8 cellular contexts compared by ENCODE assay signal in genomic region chr1:43531453-43531905, GRCh38. TPM values are rescaled to one million over a fixed set of nuclear protein-coding genes. Genes with fewer than 3 reads are reported as not detected.
DNase-seq lines count a peak whose midpoint lies in the region; ATAC-seq, FAIRE-seq and TF ChIP-seq lines count a peak whose summit lies in the region.

No MANE protein-coding gene starts in this region.

- POLR2A ChIA-PET in CD8-positive, alpha-beta memory T cell (lab: Charles Lee) = no interaction called here

- CTCF ChIA-PET in CD8-positive, alpha-beta memory T cell (lab: Charles Lee) = no interaction called here

- peak overlapping the region in 4 of 8 donors; percentile 12 to 59 (median 38) for H3K27ac Mint-ChIP-seq in CD8-positive, alpha-beta memory T cell
- peak overlapping the region; percentile 97 for H3K27ac Mint-ChIP-seq in astrocyte (ENCODE audit: unreplicated experiment)
- peak overlapping the region; percentile 53 for H3K27ac Mint-ChIP-seq in stimulated activated memory B cell treated with anti-CD40 and anti-IgM and Interleukin-4, amounts not matched to agents 10 μg/mL and 1 μg/mL and 100 μg/mL, for 72 hours

- DNase-seq in CD8-positive, alpha-beta memory T cell = peak in 2 of 5 donors; percentile 1 to 49
- DNase-seq in HuH-7.5 (ENCODE audit: low spot score) (peak; percentile 61), astrocyte (ENCODE audit: low read depth) (no peak), iPS-NIHi7 (ENCODE audit: extremely low spot score) (peak; percentile 65), NCI-H1048 (lab: John Stamatoyannopoulos, UW) (no peak)
- no peak for DNase-seq in stimulated activated naive CD4-positive, alpha-beta T cell (lab: John Stamatoyannopoulos, UW)

- no peaks in the 10 kb centered on the region for H3K9me3 ChIP-seq in CD8-positive, alpha-beta memory T cell (ENCODE audit: low read length)
- no peaks in the 10 kb centered on the region for H3K9me3 ChIP-seq in astrocyte (ENCODE audit: insufficient read depth, low read depth, low read length)

- H2AFZ ChIP-seq in astrocyte (ENCODE audit: low read depth, low read length) = peak overlapping the region; percentile 90

- H3K36me3 ChIP-seq in CD8-positive, alpha-beta memory T cell (ENCODE audit: insufficient read depth, low read length) = no peaks in the 10 kb centered on the region
- no peaks in the 10 kb centered on the region for H3K36me3 ChIP-seq in astrocyte (ENCODE audit: insufficient read depth, low read length)

- peak overlapping the region; percentile 50 for H3K4me3 ChIP-seq in CD8-positive, alpha-beta memory T cell (ENCODE audit: low read length)
- peak overlapping the region; percentile 67 for H3K4me3 ChIP-seq in astrocyte (ENCODE audit: insufficient read depth, low read depth, low read length)

- peaks cover 24% of the 10 kb centered on the region for H3K27me3 ChIP-seq in CD8-positive, alpha-beta memory T cell (ENCODE audit: insufficient read depth, low read length, poor library complexity, severe bottlenecking)
- no peaks in the 10 kb centered on the region for H3K27me3 ChIP-seq in astrocyte (ENCODE audit: insufficient read depth, low read length)

- H4K20me1 ChIP-seq in astrocyte (ENCODE audit: insufficient read depth, low read length) = peaks cover 49% of the 10 kb centered on the region

- H3K36me3 Mint-ChIP-seq in CD8-positive, alpha-beta memory T cell = no peaks in the 10 kb centered on the region
- H3K36me3 Mint-ChIP-seq in astrocyte (ENCODE audit: low read depth, unreplicated experiment) = peaks cover 8% of the 10 kb centered on the region
- no peaks in the 10 kb centered on the region for H3K36me3 Mint-ChIP-seq in stimulated activated memory B cell treated with anti-CD40 and anti-IgM and Interleukin-4, amounts not matched to agents 10 μg/mL and 1 μg/mL and 100 μg/mL, for 72 hours

- H3K4me3 Mint-ChIP-seq in CD8-positive, alpha-beta memory T cell = peak overlapping the region; percentile 84 to 95 (median 87)
- peak overlapping the region; percentile 100 for H3K4me3 Mint-ChIP-seq in astrocyte (ENCODE audit: unreplicated experiment)
- H3K4me3 Mint-ChIP-seq in stimulated activated memory B cell treated with anti-CD40 and anti-IgM and Interleukin-4, amounts not matched to agents 10 μg/mL and 1 μg/mL and 100 μg/mL, for 72 hours = peak overlapping the region; percentile 83

- ATAC-seq in stimulated activated memory B cell treated with anti-CD40 and anti-IgM and Interleukin-4, amounts not matched to agents 10 μg/mL and 1 μg/mL and 100 μg/mL, for 72 hours = no peak
- ATAC-seq in GM19397 (IDR thresholded peaks at IDR 0.05; ENCODE audit: unreplicated experiment) = no peak

- H3K4me1 Mint-ChIP-seq in CD8-positive, alpha-beta memory T cell = peaks cover 20 to 28% (median 24%) of the 10 kb centered on the region in 3 donors
- H3K4me1 Mint-ChIP-seq in astrocyte (ENCODE audit: low read depth, unreplicated experiment) = peaks cover 27% of the 10 kb centered on the region
- peaks cover 15% of the 10 kb centered on the region for H3K4me1 Mint-ChIP-seq in stimulated activated memory B cell treated with anti-CD40 and anti-IgM and Interleukin-4, amounts not matched to agents 10 μg/mL and 1 μg/mL and 100 μg/mL, for 72 hours

- H3K27ac ChIP-seq in CD8-positive, alpha-beta memory T cell (ENCODE audit: low read depth, low read length) = no peak overlapping the region
- no peak overlapping the region for H3K27ac ChIP-seq in astrocyte (ENCODE audit: low read depth, low read length)

- no peak for TF ChIP-seq CTCF in astrocyte (IDR thresholded peaks at IDR 0.05; ENCODE audit: insufficient read depth, low read depth, low read length)

- peak overlapping the region; percentile 96 for H3K4me2 ChIP-seq in astrocyte (ENCODE audit: low read length)

- H3K9me3 Mint-ChIP-seq in CD8-positive, alpha-beta memory T cell = no peaks in the 10 kb centered on the region
- no peaks in the 10 kb centered on the region for H3K9me3 Mint-ChIP-seq in astrocyte (ENCODE audit: unreplicated experiment)
- no peaks in the 10 kb centered on the region for H3K9me3 Mint-ChIP-seq in stimulated activated memory B cell treated with anti-CD40 and anti-IgM and Interleukin-4, amounts not matched to agents 10 μg/mL and 1 μg/mL and 100 μg/mL, for 72 hours

- H3K27me3 Mint-ChIP-seq in CD8-positive, alpha-beta memory T cell = peaks cover 31 to 57% of the 10 kb centered on the region in 2 donors
- no peaks in the 10 kb centered on the region for H3K27me3 Mint-ChIP-seq in astrocyte (ENCODE audit: low read depth, unreplicated experiment)
- H3K27me3 Mint-ChIP-seq in stimulated activated memory B cell treated with anti-CD40 and anti-IgM and Interleukin-4, amounts not matched to agents 10 μg/mL and 1 μg/mL and 100 μg/mL, for 72 hours = peaks cover 58% of the 10 kb centered on the region

- FAIRE-seq in astrocyte (lab: Jason Lieb, UNC) = no peak

- H3K9ac ChIP-seq in astrocyte (ENCODE audit: low read length) = peak overlapping the region; percentile 81

- peaks cover 54% of the 10 kb centered on the region for H3K79me2 ChIP-seq in astrocyte (ENCODE audit: insufficient read depth, low read length)

- H3K4me1 ChIP-seq in CD8-positive, alpha-beta memory T cell (ENCODE audit: insufficient read depth, low read length) = peaks cover 16% of the 10 kb centered on the region
- H3K4me1 ChIP-seq in astrocyte (ENCODE audit: insufficient read depth, low read length) = peaks cover 31% of the 10 kb centered on the region

RNA-seq across cellular contexts. Expression of gene PTPRF, which starts 0.8 kb away (rescaled TPM):
- under 1 TPM; 0.39 to 0.47 TPM for total RNA-seq in CD8-positive, alpha-beta memory T cell
- not detected for polyA plus RNA-seq in CD8-positive, alpha-beta memory T cell
- total RNA-seq in astrocyte = 231 and 275 TPM in 2 replicates

Comparison
In these comparisons a context has a peak if more than half of its experiments do, and no peak if none do; other contexts are left out.
1. DNase-seq: peak in HuH-7.5 (single experiment) and iPS-NIHi7 (single experiment); none in astrocyte (single experiment), stimulated activated naive CD4-positive, alpha-beta T cell (0 of 6) and NCI-H1048 (single experiment).
2. RNA of gene PTPRF, which starts 0.8 kb away (total RNA-seq): 231 to 275 TPM in astrocyte; 0.39 to 0.47 TPM in CD8-positive, alpha-beta memory T cell; every median in the first group is over 100 times any median in the second.
3. Peak in every context shown above with its lines, with median percentiles within 50 percentile points of each other: H3K4me3 Mint-ChIP-seq.